In genomic region chr18:10266236-10266585, GRCh38 we compare ENCODE assay signal across 20 cellular contexts.
"Had no signal": no experiment of that assay in that cellular context is flagged by ENCODE, and none has a peak within 500 bp of the region (broad histone marks: within the 10 kb centered on the region; RNA-seq: fewer than 3 reads in every experiment).

No MANE protein-coding gene starts in this region.

- H3K27ac ChIP-seq: SJSA1, SK-N-MC had no signal

- H3K27me3 ChIP-seq: MG63, SJSA1 had no signal

- H3K9me3 ChIP-seq: MG63, SJSA1 had no signal

- DNase-seq: IMR-90, KG1, MG63, NCI-H1092, NCI-H1105 treated with DMSO at 0.1 percent for 48 hours, NCI-H1417 treated with DMSO at 0.1 percent for 48 hours, NCI-H146, NCI-H1694 treated with DMSO at 0.1 percent for 48 hours, NCI-H1930, NCI-H2081, NCI-H2107, NCI-H2227 treated with DMSO at 0.1 percent for 48 hours, NCI-H524, NCI-H69, NCI-H774, Right ventricle myocardium superior, RPMI8226 had no signal

- H3K4me3 ChIP-seq: MG63, SJSA1, SK-N-MC had no signal

- ATAC-seq: HepG2 had no signal

- H3K4me1 ChIP-seq: SJSA1 had no signal

- H3K36me3 ChIP-seq: MG63, SJSA1 had no signal
